1 cellular context compared by ENCODE assay signal in the genomic region with DNA sequence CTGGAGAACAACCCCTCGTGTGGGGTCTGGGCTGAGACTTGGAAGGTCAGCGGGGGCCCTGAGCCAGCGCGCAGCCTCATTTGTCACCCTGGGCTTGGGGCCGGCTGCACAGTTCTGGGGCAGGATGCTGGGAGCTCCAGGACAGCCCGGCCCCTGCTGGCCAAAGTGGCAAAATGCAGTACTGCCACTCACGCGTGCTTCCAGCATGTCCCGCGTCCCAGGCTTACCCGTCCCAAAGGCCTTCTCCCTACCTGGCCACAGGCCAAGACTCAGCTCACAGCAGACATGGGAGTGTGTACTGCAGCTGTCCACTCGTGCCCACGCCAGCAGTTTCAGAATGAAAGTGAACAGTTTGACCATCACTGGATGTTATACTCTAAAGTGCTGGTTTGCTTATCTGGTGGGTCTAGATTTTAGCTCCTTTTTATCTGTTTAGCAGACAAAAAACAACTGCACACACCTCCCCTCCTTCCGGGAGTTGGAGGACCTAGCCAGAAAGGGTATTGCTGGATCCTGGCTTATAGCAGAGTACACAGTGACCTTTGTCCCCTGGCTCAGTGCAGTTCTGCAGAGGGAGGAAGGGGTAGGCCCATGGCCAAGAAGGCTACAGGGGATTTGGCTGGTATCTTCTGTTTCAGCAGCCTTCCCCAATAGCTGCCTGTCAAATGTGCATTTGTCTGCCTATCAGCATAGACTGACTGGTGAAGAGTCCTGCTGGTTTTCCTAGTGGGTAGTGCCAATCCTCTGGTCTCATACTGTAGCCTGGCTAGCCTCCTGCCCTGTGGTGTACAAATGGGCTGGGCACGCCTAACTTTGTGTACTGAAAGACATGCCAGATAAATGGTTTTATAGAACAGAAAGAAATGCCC.
TF ChIP-seq lines count a peak whose summit lies in the region.

No MANE protein-coding gene starts in this region.

TF ChIP-seq in K562, 482 proteins besides CTCF, POLR2A, EP300 and RAD21 (continued from another document and continues in another):
- 0 out of 2 replicates have a peak, but pooled peaks have one; percentile 31 for TF ChIP-seq ARID1B (IDR thresholded peaks at IDR 0.05)
- TF ChIP-seq MGA (IDR thresholded peaks at IDR 0.05), result peak; percentile 79
- no peak for TF ChIP-seq KLF13 (tag; IDR thresholded peaks at IDR 0.05; ENCODE audit: borderline replicate concordance, low read depth)
- TF ChIP-seq MAX (CRISPR knock-in tag; IDR thresholded peaks at IDR 0.05), result peak; percentile 83
- TF ChIP-seq, protein P1, sequence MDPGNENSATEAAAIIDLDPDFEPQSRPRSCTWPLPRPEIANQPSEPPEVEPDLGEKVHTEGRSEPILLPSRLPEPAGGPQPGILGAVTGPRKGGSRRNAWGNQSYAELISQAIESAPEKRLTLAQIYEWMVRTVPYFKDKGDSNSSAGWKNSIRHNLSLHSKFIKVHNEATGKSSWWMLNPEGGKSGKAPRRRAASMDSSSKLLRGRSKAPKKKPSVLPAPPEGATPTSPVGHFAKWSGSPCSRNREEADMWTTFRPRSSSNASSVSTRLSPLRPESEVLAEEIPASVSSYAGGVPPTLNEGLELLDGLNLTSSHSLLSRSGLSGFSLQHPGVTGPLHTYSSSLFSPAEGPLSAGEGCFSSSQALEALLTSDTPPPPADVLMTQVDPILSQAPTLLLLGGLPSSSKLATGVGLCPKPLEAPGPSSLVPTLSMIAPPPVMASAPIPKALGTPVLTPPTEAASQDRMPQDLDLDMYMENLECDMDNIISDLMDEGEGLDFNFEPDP (CRISPR knock-in tag; IDR thresholded peaks at IDR 0.05), result no peak
- TF ChIP-seq, protein P2, sequence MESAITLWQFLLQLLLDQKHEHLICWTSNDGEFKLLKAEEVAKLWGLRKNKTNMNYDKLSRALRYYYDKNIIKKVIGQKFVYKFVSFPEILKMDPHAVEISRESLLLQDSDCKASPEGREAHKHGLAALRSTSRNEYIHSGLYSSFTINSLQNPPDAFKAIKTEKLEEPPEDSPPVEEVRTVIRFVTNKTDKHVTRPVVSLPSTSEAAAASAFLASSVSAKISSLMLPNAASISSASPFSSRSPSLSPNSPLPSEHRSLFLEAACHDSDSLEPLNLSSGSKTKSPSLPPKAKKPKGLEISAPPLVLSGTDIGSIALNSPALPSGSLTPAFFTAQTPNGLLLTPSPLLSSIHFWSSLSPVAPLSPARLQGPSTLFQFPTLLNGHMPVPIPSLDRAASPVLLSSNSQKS (CRISPR knock-in tag; IDR thresholded peaks at IDR 0.05), result no peak
- TF ChIP-seq NFIX (CRISPR knock-in tag; IDR thresholded peaks at IDR 0.05; ENCODE audit: low read depth), result no peak
- no peak for TF ChIP-seq ZNF311 (CRISPR knock-in tag; IDR thresholded peaks at IDR 0.05)
- TF ChIP-seq, protein P3, sequence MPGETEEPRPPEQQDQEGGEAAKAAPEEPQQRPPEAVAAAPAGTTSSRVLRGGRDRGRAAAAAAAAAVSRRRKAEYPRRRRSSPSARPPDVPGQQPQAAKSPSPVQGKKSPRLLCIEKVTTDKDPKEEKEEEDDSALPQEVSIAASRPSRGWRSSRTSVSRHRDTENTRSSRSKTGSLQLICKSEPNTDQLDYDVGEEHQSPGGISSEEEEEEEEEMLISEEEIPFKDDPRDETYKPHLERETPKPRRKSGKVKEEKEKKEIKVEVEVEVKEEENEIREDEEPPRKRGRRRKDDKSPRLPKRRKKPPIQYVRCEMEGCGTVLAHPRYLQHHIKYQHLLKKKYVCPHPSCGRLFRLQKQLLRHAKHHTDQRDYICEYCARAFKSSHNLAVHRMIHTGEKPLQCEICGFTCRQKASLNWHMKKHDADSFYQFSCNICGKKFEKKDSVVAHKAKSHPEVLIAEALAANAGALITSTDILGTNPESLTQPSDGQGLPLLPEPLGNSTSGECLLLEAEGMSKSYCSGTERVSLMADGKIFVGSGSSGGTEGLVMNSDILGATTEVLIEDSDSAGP (CRISPR knock-in tag; IDR thresholded peaks at IDR 0.05), result no peak
- no peak for TF ChIP-seq ZNF175 (CRISPR knock-in tag; IDR thresholded peaks at IDR 0.05; ENCODE audit: low read depth)
- no peak for TF ChIP-seq YBX1 (IDR thresholded peaks at IDR 0.05)
- no peak for TF ChIP-seq EZH2 (IDR thresholded peaks at IDR 0.05; ENCODE audit: borderline replicate concordance, low read depth, low read length)
- no peak for TF ChIP-seq NONO (IDR thresholded peaks at IDR 0.05; ENCODE audit: low read depth in 2 of 2, low read length in 1 of 2)
- no peak for TF ChIP-seq BRD4 (IDR thresholded peaks at IDR 0.05)
- no peak for TF ChIP-seq ZKSCAN8 (CRISPR knock-in tag; IDR thresholded peaks at IDR 0.05)
- TF ChIP-seq ZNF589 (CRISPR knock-in tag; IDR thresholded peaks at IDR 0.05; ENCODE audit: low read depth), result peak; percentile 66
- TF ChIP-seq ARID2 (IDR thresholded peaks at IDR 0.05), result no peak
- TF ChIP-seq, protein P4, sequence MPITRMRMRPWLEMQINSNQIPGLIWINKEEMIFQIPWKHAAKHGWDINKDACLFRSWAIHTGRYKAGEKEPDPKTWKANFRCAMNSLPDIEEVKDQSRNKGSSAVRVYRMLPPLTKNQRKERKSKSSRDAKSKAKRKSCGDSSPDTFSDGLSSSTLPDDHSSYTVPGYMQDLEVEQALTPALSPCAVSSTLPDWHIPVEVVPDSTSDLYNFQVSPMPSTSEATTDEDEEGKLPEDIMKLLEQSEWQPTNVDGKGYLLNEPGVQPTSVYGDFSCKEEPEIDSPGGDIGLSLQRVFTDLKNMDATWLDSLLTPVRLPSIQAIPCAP (CRISPR knock-in tag; IDR thresholded peaks at IDR 0.05; ENCODE audit: borderline replicate concordance), result no peak
- TF ChIP-seq ZFX (CRISPR knock-in tag; IDR thresholded peaks at IDR 0.05), result peak; percentile 82
- no peak for TF ChIP-seq ILF3 (IDR thresholded peaks at IDR 0.05; ENCODE audit: borderline replicate concordance)
- no peak for TF ChIP-seq ZNF140 (CRISPR knock-in tag; IDR thresholded peaks at IDR 0.05)
- TF ChIP-seq SIN3A (IDR thresholded peaks at IDR 0.05; ENCODE audit: borderline replicate concordance in 2 of 2, control insufficient read depth in 1 of 2, low read depth in 2 of 2, low read length in 2 of 2), result no peak
- no peak for TF ChIP-seq RFX5 (IDR thresholded peaks at IDR 0.05; ENCODE audit: low read depth, low read length)
- TF ChIP-seq ARID3A (IDR thresholded peaks at IDR 0.05; ENCODE audit: borderline replicate concordance, low read depth, low read length), result no peak
- no peak for TF ChIP-seq MECOM (CRISPR knock-in tag; IDR thresholded peaks at IDR 0.05)
- no peak for TF ChIP-seq STAT5B (CRISPR knock-in tag; IDR thresholded peaks at IDR 0.05)
- no peak for TF ChIP-seq ZNF134 (CRISPR knock-in tag; conservative IDR thresholded peaks at IDR 0.05)
- TF ChIP-seq USF2 (CRISPR knock-in tag; IDR thresholded peaks at IDR 0.05), result no peak
- no peak for TF ChIP-seq MCM5 (IDR thresholded peaks at IDR 0.05; ENCODE audit: low read depth)
- TF ChIP-seq SNRNP70 (optimal IDR thresholded peaks at IDR 0.05; ENCODE audit: low read depth, low read length), result no peak
